Comparison of ENCODE assay signal across 14 cellular contexts in the genomic region with DNA sequence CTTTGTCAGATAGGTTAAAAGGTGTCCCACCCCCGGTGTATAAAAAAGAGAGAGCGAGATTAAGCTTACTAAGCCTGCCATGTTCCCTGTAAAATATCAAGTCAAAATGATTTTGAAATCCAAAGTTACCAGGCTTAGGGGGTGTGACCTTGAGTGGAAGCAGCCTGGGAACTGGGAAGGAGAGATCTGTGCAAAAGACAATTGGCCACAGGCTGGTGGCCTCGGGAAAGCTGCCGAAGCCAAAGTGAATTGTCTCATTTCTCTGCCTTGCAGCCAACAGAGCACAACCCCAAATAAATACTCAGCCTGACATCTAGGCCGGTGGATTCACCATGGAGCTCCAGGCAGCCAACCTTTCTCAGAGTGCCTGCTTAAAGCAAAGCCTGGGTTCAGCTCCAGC.
"Had no signal": no experiment of that assay in that cellular context is flagged by ENCODE, and none has a peak within 500 bp of the region (broad histone marks: within the 10 kb centered on the region; RNA-seq: fewer than 3 reads in every experiment).

No MANE protein-coding gene starts in this region.

- H2AFZ ChIP-seq: hepatocyte had no signal

- H3K4me2 ChIP-seq: hepatocyte had no signal

- H3K27ac ChIP-seq: colonic mucosa, hepatocyte, lower lobe of right lung, SJSA1 had no signal

- H3K4me1 Mint-ChIP-seq: stimulated activated memory B cell treated with anti-CD40 and anti-IgM and Interleukin-4, amounts not matched to agents 10 μg/mL and 1 μg/mL and 100 μg/mL, for 72 hours had no signal

- H3K27me3 Mint-ChIP-seq: activated CD4-positive, alpha-beta T cell treated with anti-CD3 and anti-CD28 coated beads, Interleukin-2, amount 10 ng/mL, durations not matched to agents 24 days and 14 days; activated naive CD8-positive, alpha-beta T cell; stimulated activated memory B cell treated with anti-CD40 and anti-IgM and Interleukin-4, amounts not matched to agents 10 μg/mL and 1 μg/mL and 100 μg/mL, for 72 hours had no signal

- H3K4me1 ChIP-seq: colonic mucosa, lower lobe of right lung, SJSA1 had no signal

- ATAC-seq: lower lobe of right lung; stimulated activated memory B cell treated with anti-CD40 and anti-IgM and Interleukin-4, amounts not matched to agents 10 μg/mL and 1 μg/mL and 100 μg/mL, for 72 hours had no signal

- DNase-seq: activated CD4-positive, alpha-beta T cell treated with anti-CD3 and anti-CD28 coated beads, Interleukin-2, amount 10 ng/mL, durations not matched to agents 24 days and 14 days; activated CD4-positive, CD25-positive, alpha-beta regulatory T cell; activated CD8-positive, alpha-beta memory T cell treated with anti-CD3 and anti-CD28 coated beads, Interleukin-2, amount 50 U/mL, for 48 hours; activated gamma-delta T cell treated with Interleukin-2 at 50 U/mL for 16 hours; colonic mucosa; kidney; lower lobe of right lung; stimulated activated CD4-positive, alpha-beta T cell treated with anti-CD3 and anti-CD28 coated beads, Interleukin-12 subunit alpha, Interleukin-12 subunit beta, amount 100 ng/mL, for 4 hours; stimulated activated CD4-positive, alpha-beta T cell treated with anti-CD3 and anti-CD28 coated beads, Interleukin-2, amount 100 ng/mL, for 24 hours had no signal

- H3K9me3 Mint-ChIP-seq: mesothelial cell of epicardium; stimulated activated memory B cell treated with anti-CD40 and anti-IgM and Interleukin-4, amounts not matched to agents 10 μg/mL and 1 μg/mL and 100 μg/mL, for 72 hours had no signal

- H3K9me3 ChIP-seq: colonic mucosa, lower lobe of right lung, SJSA1 had no signal

- H3K36me3 ChIP-seq: colonic mucosa, lower lobe of right lung, SJSA1 had no signal

- H3K27ac Mint-ChIP-seq: activated CD4-positive, alpha-beta T cell treated with anti-CD3 and anti-CD28 coated beads, Interleukin-2, amount 10 ng/mL, durations not matched to agents 24 days and 14 days; activated naive CD8-positive, alpha-beta T cell; mesothelial cell of epicardium; stimulated activated memory B cell treated with anti-CD40 and anti-IgM and Interleukin-4, amounts not matched to agents 10 μg/mL and 1 μg/mL and 100 μg/mL, for 72 hours had no signal

- H3K4me3 Mint-ChIP-seq: activated CD4-positive, alpha-beta T cell treated with anti-CD3 and anti-CD28 coated beads, Interleukin-2, amount 10 ng/mL, durations not matched to agents 24 days and 14 days; activated naive CD8-positive, alpha-beta T cell; mesothelial cell of epicardium; stimulated activated memory B cell treated with anti-CD40 and anti-IgM and Interleukin-4, amounts not matched to agents 10 μg/mL and 1 μg/mL and 100 μg/mL, for 72 hours had no signal

- H3K79me2 ChIP-seq: hepatocyte had no signal

- H3K4me3 ChIP-seq: colonic mucosa, hepatocyte, lower lobe of right lung, SJSA1 had no signal

- H3K27me3 ChIP-seq: colonic mucosa, hepatocyte, SJSA1 had no signal
